In the genomic region with DNA sequence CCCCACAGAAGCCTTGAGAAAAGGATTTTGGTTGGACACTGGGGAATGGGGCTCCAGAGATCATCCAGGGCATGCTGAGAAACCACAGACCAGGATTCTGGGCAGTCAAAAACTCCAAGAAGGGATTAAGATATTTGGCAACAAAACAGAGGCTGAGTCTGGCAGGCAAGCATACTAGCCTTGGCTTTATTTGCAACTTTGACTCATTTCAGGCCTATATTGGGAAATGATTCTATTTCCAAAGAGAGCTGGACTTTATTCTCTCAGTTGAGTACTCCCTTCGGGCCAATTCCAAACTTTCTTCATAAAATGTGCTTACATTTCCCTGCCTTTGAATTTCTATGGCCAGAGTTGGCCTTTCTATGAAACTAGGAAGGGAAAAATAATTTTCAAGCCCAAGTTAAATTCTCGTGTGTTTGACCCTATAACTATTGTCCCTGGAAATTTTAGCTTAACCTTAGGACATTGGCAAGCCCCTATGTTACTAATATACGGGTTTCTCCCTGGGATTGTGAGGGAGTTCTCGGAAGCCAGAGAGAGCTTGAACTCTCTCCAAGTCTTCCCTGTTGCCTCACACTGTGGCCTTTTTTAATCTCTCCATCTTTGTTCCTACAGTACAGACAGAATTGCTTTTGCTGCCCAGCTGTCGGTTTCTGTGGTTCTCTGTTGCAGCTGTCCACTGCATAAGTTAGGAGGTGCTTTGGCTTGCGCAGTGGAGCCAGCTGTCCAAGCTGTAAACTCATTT, we compare ENCODE assay signal across 15 cellular contexts.
A peak's percentile ranks its signal among the peaks of the same experiment; 100 is the strongest.
DNase-seq lines count a peak whose midpoint lies in the region; ATAC-seq and TF ChIP-seq lines count a peak whose summit lies in the region.
"Had no signal": no experiment of that assay in that cellular context is flagged by ENCODE, and none has a peak within 500 bp of the region (broad histone marks: within the 10 kb centered on the region; RNA-seq: fewer than 3 reads in every experiment).

No MANE protein-coding gene starts in this region.

- H3K4me3 ChIP-seq in choroid plexus epithelial cell (ENCODE audit: low read depth, low read length) (no peak overlapping the region), right lobe of liver (no peak overlapping the region), stomach smooth muscle (ENCODE audit: low read length in 2 of 2) (no peak overlapping the region)
- H3K4me3 ChIP-seq: neural progenitor cell, PC-9 had no signal

- no peak overlapping the region for H3K9ac ChIP-seq in stomach smooth muscle (ENCODE audit: low read length in 2 of 2)
- H3K9ac ChIP-seq: neural progenitor cell had no signal

- no peaks in the 10 kb centered on the region for H3K9me3 ChIP-seq in right lobe of liver
- H3K9me3 ChIP-seq in stomach smooth muscle (ENCODE audit: control insufficient read depth in 2 of 2, low read length in 2 of 2): no peaks in the 10 kb centered on the region

- DNase-seq in HCEC 1CT (peak; percentile 1), choroid plexus epithelial cell (ENCODE audit: low read depth) (peak; percentile 10), right lobe of liver (peak in 2 of 3 donors; percentile 20 to 58), NCI-H748 treated with DMSO at 0.1 percent for 48 hours (lab: John Stamatoyannopoulos, UW) (no peak), NCI-H226 (no peak)
- DNase-seq in activated CD8-positive, alpha-beta memory T cell treated with anti-CD3 and anti-CD28 coated beads, Interleukin-2, amount 50 U/mL, for 48 hours: no peak
- DNase-seq: activated CD8-positive, alpha-beta T cell treated with anti-CD3 and anti-CD28 coated beads for 36 hours; activated naive CD8-positive, alpha-beta T cell treated with anti-CD3 and anti-CD28 coated beads, Interleukin-2, amount 10 ng/mL, durations not matched to agents 7 days and 5 days; KG1; PC-9; stimulated activated CD4-positive, alpha-beta T cell treated with anti-CD3 and anti-CD28 coated beads, Interleukin-2, amount 100 ng/mL, for 48 hours; stimulated activated naive CD4-positive, alpha-beta T cell treated with Interleukin-2 at 50 U/mL for 16 hours had no signal

- WGBS in right lobe of liver (ENCODE audit: insufficient coverage, low coverage, low lambda C conversion rate, missing lambda C conversion rate): 27% methylated on average over 6 of the region's 6 CpGs

- no peak for TF ChIP-seq POLR2A in right lobe of liver (IDR thresholded peaks at IDR 0.05)

- TF ChIP-seq CTCF in choroid plexus epithelial cell (conservative IDR thresholded peaks at IDR 0.05; ENCODE audit: low read depth, low read length): no peak
- TF ChIP-seq CTCF in right lobe of liver (IDR thresholded peaks at IDR 0.05): no peak

- intact Hi-C loops in right lobe of liver (cut with DNase I): no loop called here

- ATAC-seq in right lobe of liver: peak; percentile 82 to 90 (median 84)
- no peak for ATAC-seq in GM21390 (IDR thresholded peaks at IDR 0.05; ENCODE audit: unreplicated experiment)
- ATAC-seq: activated CD8-positive, alpha-beta T cell treated with anti-CD3 and anti-CD28 coated beads for 36 hours had no signal

- no peaks in the 10 kb centered on the region for H3K36me3 ChIP-seq in right lobe of liver
- H3K36me3 ChIP-seq in stomach smooth muscle (ENCODE audit: control insufficient read depth in 2 of 2, insufficient read depth in 2 of 2, low read length in 2 of 2): no peaks in the 10 kb centered on the region
- H3K36me3 ChIP-seq: neural progenitor cell had no signal

- peak overlapping the region; percentile 35 to 62 (median 48) for H3K27ac ChIP-seq in right lobe of liver
- H3K27ac ChIP-seq in stomach smooth muscle (ENCODE audit: low read length): peak overlapping the region; percentile 33
- H3K27ac ChIP-seq: neural progenitor cell, PC-9 had no signal

- peaks cover 0 to 20% (median 0%) of the 10 kb centered on the region in 4 donors for H3K4me1 ChIP-seq in right lobe of liver
- peaks cover 5% of the 10 kb centered on the region for H3K4me1 ChIP-seq in stomach smooth muscle (ENCODE audit: control insufficient read depth, insufficient read depth, low read length)
- H3K4me1 ChIP-seq: neural progenitor cell had no signal

- H3K27me3 ChIP-seq in right lobe of liver (no peaks in the 10 kb centered on the region), stomach smooth muscle (ENCODE audit: control insufficient read depth in 1 of 2, insufficient read depth in 2 of 2, low read length in 2 of 2) (no peaks in the 10 kb centered on the region)
- H3K27me3 ChIP-seq: neural progenitor cell had no signal

Comparison
In these comparisons a context has a peak if more than half of its experiments do, and no peak if none do; other contexts are left out.
1. DNase-seq: peak in HCEC 1CT (single experiment), choroid plexus epithelial cell (single experiment) and right lobe of liver (2 of 3); none in NCI-H748 treated with DMSO at 0.1 percent for 48 hours (single experiment), activated CD8-positive, alpha-beta memory T cell treated with anti-CD3 and anti-CD28 coated beads, Interleukin-2, amount 50 U/mL, for 48 hours (single experiment) and NCI-H226 (single experiment).